ENCODE assay signal across 1 cellular context in genomic region chr10:132449826-132450211, GRCh38.
TF ChIP-seq lines count a peak whose summit lies in the region.

No MANE protein-coding gene starts in this region.

TF ChIP-seq in WTC11, 78 proteins besides CTCF, POLR2A, EP300 and RAD21 (continued from another document):
- TF ChIP-seq ZBTB21 (CRISPR knock-in tag; IDR thresholded peaks at IDR 0.05; ENCODE audit: borderline replicate concordance) (no peak), ZNF232 (CRISPR knock-in tag; IDR thresholded peaks at IDR 0.05) (no peak), HMGXB4 (CRISPR knock-in tag; IDR thresholded peaks at IDR 0.05) (no peak), NFYB (CRISPR knock-in tag; conservative IDR thresholded peaks at IDR 0.05; ENCODE audit: low read depth) (no peak), ZNF425 (CRISPR knock-in tag; conservative IDR thresholded peaks at IDR 0.05) (no peak)
TF ChIP-seq in WTC11: peak in this region for 0.
